18 cellular contexts compared by ENCODE assay signal in genomic region chr13:30299746-30300145, GRCh38.
"Had no signal": no experiment of that assay in that cellular context is flagged by ENCODE, and none has a peak within 500 bp of the region (broad histone marks: within the 10 kb centered on the region; RNA-seq: fewer than 3 reads in every experiment).

No MANE protein-coding gene starts in this region.

- ATAC-seq: activated naive CD8-positive, alpha-beta T cell treated with anti-CD3 and anti-CD28 coated beads, Interleukin-2, amount 50 U/mL, for 24 hours; left lobe of liver; upper lobe of right lung had no signal

- H3K4me3 ChIP-seq: ascending aorta, cardiac muscle cell, dorsolateral prefrontal cortex, sigmoid colon, stomach, testis, upper lobe of right lung had no signal

- H3K27me3 Mint-ChIP-seq: activated CD4-positive, alpha-beta T cell treated with anti-CD3 and anti-CD28 coated beads, Interleukin-2, amount 10 ng/mL, durations not matched to agents 7 days and 5 days; activated naive CD8-positive, alpha-beta T cell treated with anti-CD3 and anti-CD28 coated beads, Interleukin-2, amount 50 U/mL, for 24 hours had no signal

- H3K9ac ChIP-seq: parathyroid adenoma had no signal

- H3K36me3 ChIP-seq: ascending aorta, cardiac muscle cell, sigmoid colon, stomach, upper lobe of right lung had no signal

- H3K27me3 ChIP-seq: ascending aorta, cardiac muscle cell, dorsolateral prefrontal cortex, sigmoid colon, stomach, testis, upper lobe of right lung had no signal

- H3K4me1 ChIP-seq: parathyroid adenoma, testis, upper lobe of right lung had no signal

- H2AFZ ChIP-seq: parathyroid adenoma had no signal

- H3K27ac ChIP-seq: ascending aorta, cardiac muscle cell, dorsolateral prefrontal cortex, parathyroid adenoma, sigmoid colon, stomach, testis, upper lobe of right lung had no signal

- H3K9me3 Mint-ChIP-seq: activated CD4-positive, alpha-beta T cell treated with anti-CD3 and anti-CD28 coated beads, Interleukin-2, amount 10 ng/mL, durations not matched to agents 7 days and 5 days; activated naive CD8-positive, alpha-beta T cell treated with anti-CD3 and anti-CD28 coated beads, Interleukin-2, amount 50 U/mL, for 24 hours; endodermal cell; T-helper 2 cell treated with Interferon-gamma antibody and Interleukin-4, amounts not matched to agents 5 μg/mL and 100 μg/mL, for 36 hours had no signal

- DNase-seq: activated CD4-positive, alpha-beta T cell treated with anti-CD3 and anti-CD28 coated beads, Interleukin-2, amount 10 ng/mL, durations not matched to agents 7 days and 5 days; activated naive CD4-positive, alpha-beta T cell; activated naive CD8-positive, alpha-beta T cell treated with anti-CD3 and anti-CD28 coated beads, Interleukin-2, amount 50 U/mL, for 24 hours; activated T-cell treated with anti-CD3 and anti-CD28 coated beads for 4 hours; dorsolateral prefrontal cortex; endodermal cell; islet precursor cell; sigmoid colon; stimulated activated CD4-positive, alpha-beta T cell treated with anti-CD3 and anti-CD28 coated beads, Interleukin-12 subunit alpha, Interleukin-12 subunit beta, amount 100 ng/mL, for 4 hours; stimulated activated CD4-positive, alpha-beta T cell treated with anti-CD3 and anti-CD28 coated beads, Interleukin-2, amount 100 ng/mL, for 24 hours; stomach; testis; upper lobe of right lung had no signal

- H3K4me3 Mint-ChIP-seq: activated CD4-positive, alpha-beta T cell treated with anti-CD3 and anti-CD28 coated beads, Interleukin-2, amount 10 ng/mL, durations not matched to agents 7 days and 5 days; activated naive CD8-positive, alpha-beta T cell treated with anti-CD3 and anti-CD28 coated beads, Interleukin-2, amount 50 U/mL, for 24 hours; endodermal cell; T-helper 2 cell treated with Interferon-gamma antibody and Interleukin-4, amounts not matched to agents 5 μg/mL and 100 μg/mL, for 36 hours had no signal

- H3K9me3 ChIP-seq: ascending aorta, sigmoid colon, stomach, testis, upper lobe of right lung had no signal

- H3K27ac Mint-ChIP-seq: activated CD4-positive, alpha-beta T cell treated with anti-CD3 and anti-CD28 coated beads, Interleukin-2, amount 10 ng/mL, durations not matched to agents 7 days and 5 days; activated naive CD8-positive, alpha-beta T cell treated with anti-CD3 and anti-CD28 coated beads, Interleukin-2, amount 50 U/mL, for 24 hours; endodermal cell; T-helper 2 cell treated with Interferon-gamma antibody and Interleukin-4, amounts not matched to agents 5 μg/mL and 100 μg/mL, for 36 hours had no signal
